In genomic region chr17:75719732-75720131, GRCh38 we compare ENCODE assay signal across 22 cellular contexts. TPM values are rescaled to one million over a fixed set of nuclear protein-coding genes. Genes with fewer than 3 reads are reported as not detected.
A peak's percentile ranks its signal among the peaks of the same experiment; 100 is the strongest.
DNase-seq lines count a peak whose midpoint lies in the region; ATAC-seq, FAIRE-seq and TF ChIP-seq lines count a peak whose summit lies in the region.
"Had no signal": no experiment of that assay in that cellular context is flagged by ENCODE, and none has a peak within 500 bp of the region (broad histone marks: within the 10 kb centered on the region; RNA-seq: fewer than 3 reads in every experiment).

No MANE protein-coding gene starts in this region.

- H3K27ac Mint-ChIP-seq in brain = no peak overlapping the region
- no peak overlapping the region for H3K27ac Mint-ChIP-seq in naive thymus-derived CD4-positive, alpha-beta T cell
- H3K27ac Mint-ChIP-seq: activated naive CD8-positive, alpha-beta T cell treated with anti-CD3 and anti-CD28 coated beads, Interleukin-2, amount 50 U/mL, for 24 hours had no signal

- BruUV-seq in HepG2 (replicated peaks; lab: Mats Ljungman, UMichigan) = no TSS peak

- 25% methylated on average over 2 of the region's 2 CpGs for WGBS in HepG2 (ENCODE audit: low lambda C conversion rate)
- 40% methylated on average over 1 of the region's 2 CpGs for WGBS in right lobe of liver (ENCODE audit: insufficient coverage, low coverage, low lambda C conversion rate, missing lambda C conversion rate)

- no peak for FAIRE-seq in HepG2 (lab: Jason Lieb, UNC)

- no peak overlapping the region for H3K9ac ChIP-seq in HepG2 (ENCODE audit: insufficient read depth, low read depth, low read length)

- no peaks in the 10 kb centered on the region for H4K20me1 ChIP-seq in HepG2 (ENCODE audit: insufficient read depth, low read length)

- no peaks in the 10 kb centered on the region for H3K79me2 ChIP-seq in HepG2 (ENCODE audit: insufficient read depth, low read length)

- peaks cover 63% of the 10 kb centered on the region for H3K27me3 Mint-ChIP-seq in brain
- H3K27me3 Mint-ChIP-seq in naive thymus-derived CD4-positive, alpha-beta T cell = peaks cover 0 to 30% (median 4%) of the 10 kb centered on the region in 5 donors

- H3K4me3 ChIP-seq in HepG2 (replicated peaks in 1 of 3; ENCODE audit: insufficient read depth in 1 of 3, low read depth in 2 of 3, low read length in 3 of 3) (no peak overlapping the region), right lobe of liver (no peak overlapping the region), H7 (ENCODE audit: insufficient read depth, low read depth, low read length) (no peak overlapping the region)
- H3K4me3 ChIP-seq in naive thymus-derived CD4-positive, alpha-beta T cell (ENCODE audit: low read length) = no peak overlapping the region
- H3K4me3 ChIP-seq: cardiac muscle cell, SJCRH30 had no signal

- peaks cover 6% of the 10 kb centered on the region for H3K4me1 Mint-ChIP-seq in brain
- H3K4me1 Mint-ChIP-seq in naive thymus-derived CD4-positive, alpha-beta T cell = peaks cover 4 to 7% (median 6%) of the 10 kb centered on the region in 7 donors

- intact Hi-C loops in HepG2 (cut with micrococcal nuclease; ENCODE audit: unreplicated experiment) = no loop called here
- intact Hi-C loops in right lobe of liver (cut with DNase I) = no loop called here
- intact Hi-C loops in naive thymus-derived CD4-positive, alpha-beta T cell (cut with micrococcal nuclease) = loop anchor here in 1 of 2 donors (1.0 kb wide), 1 partner anchor 30 kb away; no protein-coding TSS in a partner anchor

- no peak for TF ChIP-seq RAD21 in HepG2 (CRISPR knock-in tag; IDR thresholded peaks at IDR 0.05)

- no peaks in the 10 kb centered on the region for H3K36me3 Mint-ChIP-seq in brain
- no peaks in the 10 kb centered on the region for H3K36me3 Mint-ChIP-seq in naive thymus-derived CD4-positive, alpha-beta T cell

- H3K27ac ChIP-seq in HepG2 (ENCODE audit: extremely low read length, insufficient read depth, low read length) = no peak overlapping the region
- no peak overlapping the region for H3K27ac ChIP-seq in right lobe of liver
- no peak overlapping the region for H3K27ac ChIP-seq in naive thymus-derived CD4-positive, alpha-beta T cell (ENCODE audit: low read depth, low read length)
- H3K27ac ChIP-seq: cardiac muscle cell, neutrophil, SJCRH30 had no signal

- H2AFZ ChIP-seq in HepG2 (ENCODE audit: low read length) = no peak overlapping the region

- POLR2A ChIA-PET in HepG2 (lab: Yijun Ruan, JAX) = no interaction called here
- POLR2A ChIA-PET in naive thymus-derived CD4-positive, alpha-beta T cell (lab: Charles Lee) = interaction anchor here (0.5 kb wide), 1 partner anchor 65 kb away, joined by 5 read pairs; no protein-coding TSS in a partner anchor

- CTCF ChIA-PET in HepG2 (lab: Yijun Ruan, JAX; ENCODE audit: low intra/inter-chr PET ratio, low total read pairs) = no interaction called here
- CTCF ChIA-PET in naive thymus-derived CD4-positive, alpha-beta T cell (lab: Charles Lee) = interaction anchor here (2.8 kb wide), 1 partner anchor 45 kb away, joined by 11 read pairs; no protein-coding TSS in a partner anchor

- no peaks in the 10 kb centered on the region for H3K36me3 ChIP-seq in HepG2 (replicated peaks in 1 of 2; ENCODE audit: control insufficient read depth in 1 of 2, insufficient read depth in 2 of 2, low read length in 2 of 2)
- no peaks in the 10 kb centered on the region for H3K36me3 ChIP-seq in right lobe of liver
- no peaks in the 10 kb centered on the region for H3K36me3 ChIP-seq in naive thymus-derived CD4-positive, alpha-beta T cell (ENCODE audit: control insufficient read depth in 2 of 3, insufficient read depth in 3 of 3, low read length in 3 of 3)
- H3K36me3 ChIP-seq in H7 (replicated peaks; ENCODE audit: control insufficient read depth, insufficient read depth, low read length) = no peaks in the 10 kb centered on the region
- H3K36me3 ChIP-seq: cardiac muscle cell, heart left ventricle, neutrophil, SJCRH30 had no signal

- TF ChIP-seq EP300 in HepG2 (IDR thresholded peaks at IDR 0.05; ENCODE audit: low read depth in 2 of 2, low read length in 2 of 2) (no peak), HepG2 (CRISPR knock-in tag; IDR thresholded peaks at IDR 0.05; ENCODE audit: borderline replicate concordance) (no peak)

- no peaks in the 10 kb centered on the region for H3K9me3 Mint-ChIP-seq in brain
- H3K9me3 Mint-ChIP-seq in naive thymus-derived CD4-positive, alpha-beta T cell = no peaks in the 10 kb centered on the region
- H3K9me3 Mint-ChIP-seq: activated naive CD8-positive, alpha-beta T cell treated with anti-CD3 and anti-CD28 coated beads, Interleukin-2, amount 50 U/mL, for 24 hours had no signal

- in situ Hi-C loops in HepG2 (cut with HindIII; ENCODE audit: extremely low pct_ligation_motif_present, low pct_unique_long_range_greater_than_20kb) = no loop called here

- H3K9me3 ChIP-seq in HepG2 (ENCODE audit: low read length) (no peaks in the 10 kb centered on the region), right lobe of liver (no peaks in the 10 kb centered on the region)
- H3K9me3 ChIP-seq in naive thymus-derived CD4-positive, alpha-beta T cell (ENCODE audit: control insufficient read depth in 2 of 3, low read length in 3 of 3) = no peaks in the 10 kb centered on the region
- H3K9me3 ChIP-seq: heart left ventricle, neutrophil, SJCRH30 had no signal

- no peak for ATAC-seq in HepG2
- no peak for ATAC-seq in right lobe of liver
- ATAC-seq in naive thymus-derived CD4-positive, alpha-beta T cell = no peak
- no peak for ATAC-seq in GM18511 (IDR thresholded peaks at IDR 0.05; ENCODE audit: unreplicated experiment)
- ATAC-seq: activated naive CD8-positive, alpha-beta T cell treated with anti-CD3 and anti-CD28 coated beads, Interleukin-2, amount 50 U/mL, for 24 hours; heart left ventricle had no signal

- TF ChIP-seq POLR2A in HepG2 (IDR thresholded peaks at IDR 0.05; ENCODE audit: insufficient read depth in 1 of 2, low read depth in 2 of 2, low read length in 2 of 2) (no peak), right lobe of liver (IDR thresholded peaks at IDR 0.05) (no peak)

- no peak overlapping the region for H3K4me2 ChIP-seq in HepG2 (ENCODE audit: low read depth, low read length)

- no peak for DNase-seq in HepG2 (ENCODE audit: low spot score)
- DNase-seq in right lobe of liver = no peak
- DNase-seq in naive thymus-derived CD4-positive, alpha-beta T cell = no peak
- DNase-seq in NOMO-1 treated with dmso at 0.1 percent for 144 hours (lab: John Stamatoyannopoulos, UW; ENCODE audit: unreplicated experiment) = no peak
- no peak for DNase-seq in H7
- DNase-seq in stimulated activated CD4-positive, alpha-beta T cell treated with anti-CD3 and anti-CD28 coated beads, Interleukin-12 subunit alpha, Interleukin-12 subunit beta, amount 100 ng/mL, for 4 hours = no peak
- DNase-seq: activated CD4-positive, alpha-beta T cell treated with anti-CD3 and anti-CD28 coated beads for 4 hours; activated CD8-positive, alpha-beta memory T cell treated with anti-CD3 and anti-CD28 coated beads, Interleukin-2, amount 50 U/mL, for 48 hours; activated naive CD8-positive, alpha-beta T cell treated with anti-CD3 and anti-CD28 coated beads, Interleukin-2, amount 50 U/mL, for 24 hours; IMR-90; islet precursor cell; mesendoderm; MV-4-11; NCI-H2081 treated with DMSO at 0.1 percent for 48 hours; NCI-H524; SJCRH30; T1000 had no signal

- H3K4me1 ChIP-seq in HepG2 (ENCODE audit: insufficient read depth, low read length) = peaks cover 32% of the 10 kb centered on the region
- no peaks in the 10 kb centered on the region for H3K4me1 ChIP-seq in right lobe of liver
- peaks cover 0 to 5% of the 10 kb centered on the region in 2 donors for H3K4me1 ChIP-seq in naive thymus-derived CD4-positive, alpha-beta T cell (ENCODE audit: control insufficient read depth in 2 of 2, insufficient read depth in 2 of 2, low read length in 2 of 2)
- H3K4me1 ChIP-seq: SJCRH30 had no signal

- TF ChIP-seq CTCF in HepG2 (CRISPR knock-in tag; IDR thresholded peaks at IDR 0.05) = no peak
- no peak for TF ChIP-seq CTCF in right lobe of liver (IDR thresholded peaks at IDR 0.05)
- TF ChIP-seq CTCF in brain (conservative IDR thresholded peaks at IDR 0.05) = no peak

- H3K27me3 ChIP-seq in HepG2 (ENCODE audit: control insufficient read depth in 1 of 2, insufficient read depth in 2 of 2, low read length in 2 of 2) (peaks cover 8 to 49% of the 10 kb centered on the region in 2 experiments; a peak in 3 of 5 replicates), right lobe of liver (no peaks in the 10 kb centered on the region), H7 (ENCODE audit: control insufficient read depth, insufficient read depth, low read length) (peaks cover 22% of the 10 kb centered on the region)
- no peaks in the 10 kb centered on the region for H3K27me3 ChIP-seq in naive thymus-derived CD4-positive, alpha-beta T cell (ENCODE audit: control insufficient read depth in 2 of 2, insufficient read depth in 2 of 2, low read length in 2 of 2)

- H3K4me3 Mint-ChIP-seq in brain = peak overlapping the region in 3 of 5 experiments; percentile 16 to 86 (median 27)
- peak overlapping the region in 8 of 10 donors; percentile 27 to 90 (median 82) for H3K4me3 Mint-ChIP-seq in naive thymus-derived CD4-positive, alpha-beta T cell

RNA-seq across cellular contexts. Expression of gene ITGB4, which starts 1.5 kb away (rescaled TPM):
- total RNA-seq in HepG2 (2016; rRNA removed; fragmentation: Illumina TruSeq; extraction: Trizol) (4.0 and 6.9 TPM in 2 replicates), right lobe of liver (1 to 10 TPM in 5 of 6 experiments, under 1 TPM in 1; 0.92 to 4.1 (median 2.0) TPM)
- total RNA-seq in HepG2 (2016; cell fraction: cytosol; rRNA removed; fragmentation: Illumina TruSeq; extraction: Trizol; ENCODE audit: low read depth) = 9.2 and 10.4 TPM in 2 replicates
- total RNA-seq in HepG2 (2016; cell fraction: insoluble cytoplasmic fraction; rRNA removed; fragmentation: Illumina TruSeq; extraction: Trizol) = 3.9 and 6.3 TPM in 2 replicates
- total RNA-seq in HepG2 (2016; cell fraction: membrane; rRNA removed; fragmentation: Illumina TruSeq; extraction: Trizol) = 10.1 and 14.6 TPM in 2 replicates
- 3.7 and 3.9 TPM in 2 replicates for total RNA-seq in HepG2 (2016; cell fraction: nucleus; rRNA removed; fragmentation: Illumina TruSeq; extraction: Trizol)
- polyA plus RNA-seq in HepG2 (2011; rRNA removed) (14.5 and 14.7 TPM in 2 replicates), brain (ENCODE audit: insufficient read depth, low read depth, low replicate concordance) (29.4 TPM)
- polyA plus RNA-seq in HepG2 (2011; cell fraction: cytosol; rRNA removed) = 5.1 and 8.2 TPM in 2 replicates
- polyA plus RNA-seq in HepG2 (2011; cell fraction: nucleus; rRNA removed) = 28.7 and 39.5 TPM in 2 replicates
- polyA plus RNA-seq in HepG2 (2012) = 13.2 and 14.2 TPM in 2 replicates
- polyA plus RNA-seq in HepG2 (2016; cell fraction: cytosol; fragmentation: Illumina TruSeq; extraction: Trizol; ENCODE audit: low read depth) = 36.1 and 40.9 TPM in 2 replicates
- 10.5 and 16.8 TPM in 2 replicates for polyA plus RNA-seq in HepG2 (2016; cell fraction: insoluble cytoplasmic fraction; fragmentation: Illumina TruSeq; extraction: Trizol; ENCODE audit: low read depth)
- polyA plus RNA-seq in HepG2 (2016; cell fraction: membrane; fragmentation: Illumina TruSeq; extraction: Trizol; ENCODE audit: low read depth) = 41.4 and 43.0 TPM in 2 replicates
- 20.5 and 28.1 TPM in 2 replicates for polyA plus RNA-seq in HepG2 (2016; cell fraction: nucleus; fragmentation: Illumina TruSeq; extraction: Trizol; ENCODE audit: insufficient read depth, low read depth)
- polyA minus RNA-seq in HepG2 (2011; rRNA and poly(A)+ RNA removed; ENCODE audit: low replicate concordance) = 25.3 and 28.4 TPM in 2 replicates
- 8.4 and 12.7 TPM in 2 replicates for polyA minus RNA-seq in HepG2 (2011; cell fraction: cytosol; rRNA and poly(A)+ RNA removed)
- 3.2 and 6.3 TPM in 2 replicates for polyA minus RNA-seq in HepG2 (2011; cell fraction: nucleus; rRNA and poly(A)+ RNA removed)
- 1 to 10 TPM in 3 of 5 experiments, under 1 TPM in 2; 0.49 to 1.8 (median 1.2) TPM for total RNA-seq in naive thymus-derived CD4-positive, alpha-beta T cell
- polyA plus RNA-seq in naive thymus-derived CD4-positive, alpha-beta T cell = under 1 TPM; 0.09 to 0.35 TPM
- total RNA-seq in H7 (2014; rRNA removed; shearing (Covaris generic)) = 0.28 and 0.70 TPM in 2 replicates

RNA-seq across cellular contexts. Expression of gene GALK1, which starts 45.3 kb away (rescaled TPM):
- total RNA-seq in HepG2 (2016; rRNA removed; fragmentation: Illumina TruSeq; extraction: Trizol) = 93.6 and 95.6 TPM in 2 replicates
- 31.6 and 39.5 TPM in 2 replicates for total RNA-seq in HepG2 (2016; cell fraction: cytosol; rRNA removed; fragmentation: Illumina TruSeq; extraction: Trizol; ENCODE audit: low read depth)
- total RNA-seq in HepG2 (2016; cell fraction: insoluble cytoplasmic fraction; rRNA removed; fragmentation: Illumina TruSeq; extraction: Trizol) = 94.0 and 98.0 TPM in 2 replicates
- total RNA-seq in HepG2 (2016; cell fraction: membrane; rRNA removed; fragmentation: Illumina TruSeq; extraction: Trizol) = 35.0 and 44.2 TPM in 2 replicates
- 44.3 and 48.9 TPM in 2 replicates for total RNA-seq in HepG2 (2016; cell fraction: nucleus; rRNA removed; fragmentation: Illumina TruSeq; extraction: Trizol)
- polyA plus RNA-seq in HepG2 (2011; rRNA removed) = 59.9 and 93.0 TPM in 2 replicates
- polyA plus RNA-seq in HepG2 (2011; cell fraction: cytosol; rRNA removed) = 65.7 and 112 TPM in 2 replicates
- 162 and 164 TPM in 2 replicates for polyA plus RNA-seq in HepG2 (2011; cell fraction: nucleus; rRNA removed)
- 57.4 and 59.7 TPM in 2 replicates for polyA plus RNA-seq in HepG2 (2012)
- polyA plus RNA-seq in HepG2 (2016; cell fraction: cytosol; fragmentation: Illumina TruSeq; extraction: Trizol; ENCODE audit: low read depth) = 29.0 and 30.8 TPM in 2 replicates
- 86.3 and 86.5 TPM in 2 replicates for polyA plus RNA-seq in HepG2 (2016; cell fraction: insoluble cytoplasmic fraction; fragmentation: Illumina TruSeq; extraction: Trizol; ENCODE audit: low read depth)
- 25.3 and 27.1 TPM in 2 replicates for polyA plus RNA-seq in HepG2 (2016; cell fraction: membrane; fragmentation: Illumina TruSeq; extraction: Trizol; ENCODE audit: low read depth)
- 72.3 and 78.9 TPM in 2 replicates for polyA plus RNA-seq in HepG2 (2016; cell fraction: nucleus; fragmentation: Illumina TruSeq; extraction: Trizol; ENCODE audit: insufficient read depth, low read depth)
- polyA minus RNA-seq in HepG2 (2011; rRNA and poly(A)+ RNA removed; ENCODE audit: low replicate concordance) = 28.9 and 121 TPM in 2 replicates
- polyA minus RNA-seq in HepG2 (2011; cell fraction: cytosol; rRNA and poly(A)+ RNA removed) = 45.9 and 49.6 TPM in 2 replicates
- polyA minus RNA-seq in HepG2 (2011; cell fraction: nucleus; rRNA and poly(A)+ RNA removed) = 26.3 and 28.6 TPM in 2 replicates
- total RNA-seq in right lobe of liver = 10 to 100 TPM; 38.6 to 87.4 (median 76.9) TPM
- polyA plus RNA-seq in brain (ENCODE audit: insufficient read depth, low read depth, low replicate concordance) = 26.8 TPM
- 10 to 100 TPM in 4 of 5 experiments, 1 to 10 TPM in 1; 9.9 to 42.9 (median 22.1) TPM for total RNA-seq in naive thymus-derived CD4-positive, alpha-beta T cell
- 10 to 100 TPM; 12.8 to 18.9 TPM for polyA plus RNA-seq in naive thymus-derived CD4-positive, alpha-beta T cell
- 43.4 and 47.2 TPM in 2 replicates for total RNA-seq in H7 (2014; rRNA removed; shearing (Covaris generic))

RNA-seq across cellular contexts. Expression of gene SAP30BP, which starts 52.6 kb away (rescaled TPM):
- total RNA-seq in HepG2 (2016; rRNA removed; fragmentation: Illumina TruSeq; extraction: Trizol) (99.4 and 109 TPM in 2 replicates), right lobe of liver (10 to 100 TPM; 24.0 to 36.0 (median 27.0) TPM)
- 35.7 and 41.2 TPM in 2 replicates for total RNA-seq in HepG2 (2016; cell fraction: cytosol; rRNA removed; fragmentation: Illumina TruSeq; extraction: Trizol; ENCODE audit: low read depth)
- 105 and 112 TPM in 2 replicates for total RNA-seq in HepG2 (2016; cell fraction: insoluble cytoplasmic fraction; rRNA removed; fragmentation: Illumina TruSeq; extraction: Trizol)
- total RNA-seq in HepG2 (2016; cell fraction: membrane; rRNA removed; fragmentation: Illumina TruSeq; extraction: Trizol) = 35.1 and 45.2 TPM in 2 replicates
- 76.4 and 82.2 TPM in 2 replicates for total RNA-seq in HepG2 (2016; cell fraction: nucleus; rRNA removed; fragmentation: Illumina TruSeq; extraction: Trizol)
- polyA plus RNA-seq in HepG2 (2011; rRNA removed) (67.7 and 80.1 TPM in 2 replicates), brain (ENCODE audit: insufficient read depth, low read depth, low replicate concordance) (113 TPM)
- 59.4 and 67.4 TPM in 2 replicates for polyA plus RNA-seq in HepG2 (2011; cell fraction: cytosol; rRNA removed)
- polyA plus RNA-seq in HepG2 (2011; cell fraction: nucleus; rRNA removed) = 191 and 218 TPM in 2 replicates
- polyA plus RNA-seq in HepG2 (2012) = 57.3 and 65.0 TPM in 2 replicates
- 20.2 and 20.5 TPM in 2 replicates for polyA plus RNA-seq in HepG2 (2016; cell fraction: cytosol; fragmentation: Illumina TruSeq; extraction: Trizol; ENCODE audit: low read depth)
- polyA plus RNA-seq in HepG2 (2016; cell fraction: insoluble cytoplasmic fraction; fragmentation: Illumina TruSeq; extraction: Trizol; ENCODE audit: low read depth) = 110 and 119 TPM in 2 replicates
- polyA plus RNA-seq in HepG2 (2016; cell fraction: membrane; fragmentation: Illumina TruSeq; extraction: Trizol; ENCODE audit: low read depth) = 27.8 and 32.7 TPM in 2 replicates
- polyA plus RNA-seq in HepG2 (2016; cell fraction: nucleus; fragmentation: Illumina TruSeq; extraction: Trizol; ENCODE audit: insufficient read depth, low read depth) = 131 and 143 TPM in 2 replicates
- 42.3 and 45.2 TPM in 2 replicates for polyA minus RNA-seq in HepG2 (2011; rRNA and poly(A)+ RNA removed; ENCODE audit: low replicate concordance)
- 17.6 and 28.8 TPM in 2 replicates for polyA minus RNA-seq in HepG2 (2011; cell fraction: cytosol; rRNA and poly(A)+ RNA removed)
- 90.4 and 101 TPM in 2 replicates for polyA minus RNA-seq in HepG2 (2011; cell fraction: nucleus; rRNA and poly(A)+ RNA removed)
- total RNA-seq in naive thymus-derived CD4-positive, alpha-beta T cell = 100 to 1,000 TPM in 4 of 5 experiments, 10 to 100 TPM in 1; 97.6 to 198 (median 116) TPM
- polyA plus RNA-seq in naive thymus-derived CD4-positive, alpha-beta T cell = 10 to 100 TPM; 69.5 to 76.1 TPM
- total RNA-seq in H7 (2014; rRNA removed; shearing (Covaris generic)) = 52.9 and 61.3 TPM in 2 replicates

RNA-seq across cellular contexts. Expression of gene RECQL5, which starts 52.8 kb away (rescaled TPM):
- total RNA-seq in HepG2 (2016; rRNA removed; fragmentation: Illumina TruSeq; extraction: Trizol) = 17.8 and 32.0 TPM in 2 replicates
- 38.8 and 39.2 TPM in 2 replicates for total RNA-seq in HepG2 (2016; cell fraction: cytosol; rRNA removed; fragmentation: Illumina TruSeq; extraction: Trizol; ENCODE audit: low read depth)
- total RNA-seq in HepG2 (2016; cell fraction: insoluble cytoplasmic fraction; rRNA removed; fragmentation: Illumina TruSeq; extraction: Trizol) = 17.8 and 31.1 TPM in 2 replicates
- total RNA-seq in HepG2 (2016; cell fraction: membrane; rRNA removed; fragmentation: Illumina TruSeq; extraction: Trizol) = 9.2 and 11.3 TPM in 2 replicates
- total RNA-seq in HepG2 (2016; cell fraction: nucleus; rRNA removed; fragmentation: Illumina TruSeq; extraction: Trizol) = 41.9 and 45.5 TPM in 2 replicates
- polyA plus RNA-seq in HepG2 (2011; rRNA removed) = 27.7 and 33.4 TPM in 2 replicates
- 8.7 and 11.9 TPM in 2 replicates for polyA plus RNA-seq in HepG2 (2011; cell fraction: cytosol; rRNA removed)
- polyA plus RNA-seq in HepG2 (2011; cell fraction: nucleus; rRNA removed) = 256 and 300 TPM in 2 replicates
- 38.2 and 41.9 TPM in 2 replicates for polyA plus RNA-seq in HepG2 (2012)
- polyA plus RNA-seq in HepG2 (2016; cell fraction: cytosol; fragmentation: Illumina TruSeq; extraction: Trizol; ENCODE audit: low read depth) = 1.7 and 1.9 TPM in 2 replicates
- polyA plus RNA-seq in HepG2 (2016; cell fraction: insoluble cytoplasmic fraction; fragmentation: Illumina TruSeq; extraction: Trizol; ENCODE audit: low read depth) = 12.2 and 17.3 TPM in 2 replicates
- polyA plus RNA-seq in HepG2 (2016; cell fraction: membrane; fragmentation: Illumina TruSeq; extraction: Trizol; ENCODE audit: low read depth) = 3.6 and 4.1 TPM in 2 replicates
- polyA plus RNA-seq in HepG2 (2016; cell fraction: nucleus; fragmentation: Illumina TruSeq; extraction: Trizol; ENCODE audit: insufficient read depth, low read depth) = 112 and 116 TPM in 2 replicates
- 51.0 and 71.9 TPM in 2 replicates for polyA minus RNA-seq in HepG2 (2011; rRNA and poly(A)+ RNA removed; ENCODE audit: low replicate concordance)
- polyA minus RNA-seq in HepG2 (2011; cell fraction: cytosol; rRNA and poly(A)+ RNA removed) = 15.1 and 15.3 TPM in 2 replicates
- 69.1 and 72.6 TPM in 2 replicates for polyA minus RNA-seq in HepG2 (2011; cell fraction: nucleus; rRNA and poly(A)+ RNA removed)
- 10 to 100 TPM; 13.5 to 24.8 (median 18.4) TPM for total RNA-seq in right lobe of liver
- 25.9 TPM for polyA plus RNA-seq in brain (ENCODE audit: insufficient read depth, low read depth, low replicate concordance)
- total RNA-seq in naive thymus-derived CD4-positive, alpha-beta T cell = 10 to 100 TPM; 38.7 to 76.5 (median 49.2) TPM
- 10 to 100 TPM; 12.4 to 25.9 TPM for polyA plus RNA-seq in naive thymus-derived CD4-positive, alpha-beta T cell
- total RNA-seq in H7 (2014; rRNA removed; shearing (Covaris generic)) = 36.3 and 40.0 TPM in 2 replicates
